22 cellular contexts compared by ENCODE assay signal in the genomic region with DNA sequence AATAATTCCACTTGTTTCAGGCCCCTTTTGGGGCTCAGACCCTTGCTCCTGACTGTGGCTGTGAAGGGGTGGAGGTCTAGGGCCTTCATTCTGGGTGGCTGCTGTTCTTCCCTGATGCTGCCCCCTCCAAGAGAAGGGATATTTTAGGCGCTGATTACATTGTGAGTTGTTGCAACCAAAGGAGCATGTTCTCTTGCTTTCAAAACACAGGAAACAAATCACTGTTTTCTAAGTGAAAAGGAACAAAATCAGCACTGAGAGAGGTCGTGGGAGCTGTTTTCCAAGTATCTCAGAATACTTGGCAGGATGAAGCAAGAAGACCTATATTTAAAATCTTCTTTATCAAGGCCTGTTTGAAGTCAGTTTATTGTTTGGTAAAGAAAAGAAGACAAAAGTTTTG. TPM values are rescaled to one million over a fixed set of nuclear protein-coding genes. Genes with fewer than 3 reads are reported as not detected.
DNase-seq lines count a peak whose midpoint lies in the region; ATAC-seq and TF ChIP-seq lines count a peak whose summit lies in the region.
"Had no signal": no experiment of that assay in that cellular context is flagged by ENCODE, and none has a peak within 500 bp of the region (broad histone marks: within the 10 kb centered on the region; RNA-seq: fewer than 3 reads in every experiment).

No MANE protein-coding gene starts in this region.

- H3K27ac ChIP-seq in heart right ventricle (peak overlapping the region; percentile 59 to 96 (median 86)), esophagus squamous epithelium (peak overlapping the region in 3 of 4 donors; percentile 26 to 55 (median 40)), neutrophil (peak overlapping the region; percentile 52), transverse colon (peak overlapping the region; percentile 37 to 39 (median 38)), smooth muscle cell (ENCODE audit: low read depth) (no peak overlapping the region)
- H3K27ac ChIP-seq: BLaER1, brain microvascular endothelial cell had no signal

- no peak overlapping the region for H2AFZ ChIP-seq in smooth muscle cell (ENCODE audit: low read depth)

- 41 to 42% methylated on average over 2 of the region's 2 CpGs for WGBS in heart right ventricle, 2 donors
- 65 to 66% methylated on average over 2 of the region's 2 CpGs for WGBS in esophagus squamous epithelium, 2 donors
- WGBS in transverse colon (ENCODE audit: low coverage in 1 of 2), 2 donors, result 81% methylated on average over 2 of the region's 2 CpGs; no CpG with 5 or more reads in 1 of the 2 donors
- 72% methylated on average over 2 of the region's 2 CpGs for WGBS in smooth muscle cell (ENCODE audit: low lambda C conversion rate)

- H3K4me1 ChIP-seq in heart right ventricle (peaks cover 18 to 72% (median 65%) of the 10 kb centered on the region in 9 donors), esophagus squamous epithelium (peaks cover 0 to 57% (median 18%) of the 10 kb centered on the region in 3 donors), neutrophil (ENCODE audit: control insufficient read depth in 1 of 2, insufficient read depth in 1 of 2, low read depth in 1 of 2, low read length in 1 of 2) (peaks cover 16 to 17% of the 10 kb centered on the region in 2 experiments), transverse colon (peaks cover 6 to 28% (median 11%) of the 10 kb centered on the region in 4 donors), smooth muscle cell (ENCODE audit: low read depth) (no peaks in the 10 kb centered on the region)

- H3K36me3 ChIP-seq in heart right ventricle, result no peaks in the 10 kb centered on the region
- no peaks in the 10 kb centered on the region for H3K36me3 ChIP-seq in esophagus squamous epithelium
- H3K36me3 ChIP-seq in neutrophil, result no peaks in the 10 kb centered on the region
- H3K36me3 ChIP-seq in transverse colon, result no peaks in the 10 kb centered on the region
- H3K36me3 ChIP-seq in smooth muscle cell (ENCODE audit: low read depth), result no peaks in the 10 kb centered on the region
- H3K36me3 ChIP-seq: BLaER1, brain microvascular endothelial cell, thoracic aorta had no signal

- no peak for TF ChIP-seq EP300 in transverse colon (IDR thresholded peaks at IDR 0.05; ENCODE audit: low read depth)

- H3F3A ChIP-seq in smooth muscle cell (ENCODE audit: low read depth), result peaks cover 7% of the 10 kb centered on the region

- no peak for DNase-seq in heart right ventricle
- no peak for DNase-seq in cardiac septum (ENCODE audit: low spot score)
- DNase-seq in esophagus squamous epithelium (lab: John Stamatoyannopoulos, UW), result no peak
- DNase-seq in transverse colon, result no peak
- DNase-seq in smooth muscle cell (lab: John Stamatoyannopoulos, UW; ENCODE audit: unreplicated experiment), result no peak
- no peak for DNase-seq in Ammon's horn (ENCODE audit: low spot score)
- DNase-seq: activated CD8-positive, alpha-beta T cell treated with anti-CD3 and anti-CD28 coated beads for 36 hours; activated T-cell treated with anti-CD3 and anti-CD28 coated beads, Interleukin-2, amount 50 U/mL, for 24 hours; brain microvascular endothelial cell; effector CD4-positive, alpha-beta T cell; GDM1; Kasumi-1; kidney; NCI-H1105; NCI-H526; occipital lobe; T-helper 2 cell had no signal

- H3K79me2 ChIP-seq in smooth muscle cell (ENCODE audit: low read depth), result no peaks in the 10 kb centered on the region

- TF ChIP-seq CTCF in heart right ventricle (IDR thresholded peaks at IDR 0.05) (no peak), esophagus squamous epithelium (IDR thresholded peaks at IDR 0.05) (no peak), neutrophil (IDR thresholded peaks at IDR 0.05) (no peak), transverse colon (IDR thresholded peaks at IDR 0.05) (no peak), smooth muscle cell (IDR thresholded peaks at IDR 0.05; ENCODE audit: borderline replicate concordance, insufficient read depth, poor library complexity, severe bottlenecking) (no peak)

- H3K27me3 ChIP-seq in heart right ventricle (no peaks in the 10 kb centered on the region), esophagus squamous epithelium (no peaks in the 10 kb centered on the region), neutrophil (no peaks in the 10 kb centered on the region), transverse colon (no peaks in the 10 kb centered on the region), smooth muscle cell (ENCODE audit: low read depth) (no peaks in the 10 kb centered on the region)
- H3K27me3 ChIP-seq: BLaER1, brain microvascular endothelial cell had no signal

- no peaks in the 10 kb centered on the region for H3K9me3 ChIP-seq in heart right ventricle
- no peaks in the 10 kb centered on the region for H3K9me3 ChIP-seq in esophagus squamous epithelium
- no peaks in the 10 kb centered on the region for H3K9me3 ChIP-seq in neutrophil
- no peaks in the 10 kb centered on the region for H3K9me3 ChIP-seq in transverse colon
- H3K9me3 ChIP-seq in smooth muscle cell (replicated peaks; ENCODE audit: low read depth), result no peaks in the 10 kb centered on the region
- H3K9me3 ChIP-seq: BLaER1, thoracic aorta had no signal

- H3K4me3 ChIP-seq in heart right ventricle (no peak overlapping the region), esophagus squamous epithelium (no peak overlapping the region), neutrophil (ENCODE audit: low read depth in 1 of 2, low read length in 1 of 2) (no peak overlapping the region), transverse colon (no peak overlapping the region), smooth muscle cell (no peak overlapping the region)
- H3K4me3 ChIP-seq: BLaER1, skin epidermis, thoracic aorta had no signal

- intact Hi-C loops in heart right ventricle (cut with DNase I), result no loop called here
- intact Hi-C loops in cardiac septum (cut with DNase I), result no loop called here
- intact Hi-C loops in esophagus squamous epithelium (cut with DNase I), result no loop called here
- intact Hi-C loops in transverse colon (cut with DNase I; ENCODE audit: low total_unique reads), result no loop called here

- no peak overlapping the region for H3K9ac ChIP-seq in smooth muscle cell (ENCODE audit: low read depth)
- H3K9ac ChIP-seq: BLaER1 had no signal

- ATAC-seq in heart right ventricle (peak in 2 of 8 donors; percentile 16 to 38), GM18907 (IDR thresholded peaks at IDR 0.05; ENCODE audit: unreplicated experiment) (no peak)
- ATAC-seq: activated CD8-positive, alpha-beta T cell treated with anti-CD3 and anti-CD28 coated beads for 36 hours had no signal

- in situ Hi-C loops in transverse colon (cut with MboI; ENCODE audit: low pct_ligation_motif_present in 1 of 4, low pct_unique_long_range_greater_than_20kb in 1 of 4, low sequenced_read_pairs in 3 of 4), result no loop called here

- H3K4me2 ChIP-seq in smooth muscle cell, result no peak overlapping the region
- H3K4me2 ChIP-seq: BLaER1 had no signal

- TF ChIP-seq POLR2A in esophagus squamous epithelium (IDR thresholded peaks at IDR 0.05), result no peak
- no peak for TF ChIP-seq POLR2A in transverse colon (IDR thresholded peaks at IDR 0.05)

- H4K20me1 ChIP-seq in smooth muscle cell (ENCODE audit: low read depth), result no peaks in the 10 kb centered on the region
- H4K20me1 ChIP-seq: BLaER1 had no signal

RNA-seq across cellular contexts. Expression of a gene that starts 25.3 kb away (rescaled TPM):
- total RNA-seq in heart right ventricle (10 to 100 TPM; 38.7 to 88.8 (median 55.3) TPM), cardiac septum (44.2 TPM), esophagus squamous epithelium (10 to 100 TPM; 27.3 to 39.2 (median 32.8) TPM), transverse colon (10 to 100 TPM; 16.8 to 34.6 (median 23.8) TPM), smooth muscle cell (24.3 and 25.1 TPM in 2 replicates)
- polyA plus RNA-seq in heart right ventricle (10 to 100 TPM; 36.1 to 42.3 TPM), smooth muscle cell (25.8 and 29.5 TPM in 2 replicates)
